Comparison of ENCODE assay signal across 27 cellular contexts in the genomic region with DNA sequence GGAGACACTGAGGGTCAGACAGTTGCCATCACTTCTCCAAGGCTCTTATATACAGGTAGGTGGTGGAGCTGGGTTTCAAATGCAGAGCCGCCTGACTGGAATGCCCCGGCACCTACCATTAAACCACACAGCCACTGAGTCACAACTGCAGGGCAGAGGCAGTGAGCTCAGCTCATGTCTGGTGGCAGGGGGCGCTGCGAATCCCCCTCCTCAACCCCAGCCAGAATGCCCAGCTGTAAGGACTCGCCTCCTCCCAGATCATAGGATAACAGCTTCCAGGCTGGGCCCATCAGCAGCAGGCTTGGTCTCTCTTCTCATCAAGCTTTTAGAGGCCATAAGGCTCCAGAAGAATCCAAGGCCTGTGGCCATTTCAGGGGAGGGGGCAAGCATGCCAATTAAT. TPM values are rescaled to one million over a fixed set of nuclear protein-coding genes. Genes with fewer than 3 reads are reported as not detected.
DNase-seq lines count a peak whose midpoint lies in the region; ATAC-seq and TF ChIP-seq lines count a peak whose summit lies in the region.
"Had no signal": no experiment of that assay in that cellular context is flagged by ENCODE, and none has a peak within 500 bp of the region (broad histone marks: within the 10 kb centered on the region; RNA-seq: fewer than 3 reads in every experiment).

No MANE protein-coding gene starts in this region.

- no peak overlapping the region for H3K4me3 Mint-ChIP-seq in endodermal cell
- H3K4me3 Mint-ChIP-seq in neural progenitor cell = no peak overlapping the region
- H3K4me3 Mint-ChIP-seq: activated CD4-positive, alpha-beta memory T cell treated with anti-CD3 and anti-CD28 coated beads, Interleukin-2, amount 10 ng/mL, durations not matched to agents 7 days and 5 days; activated naive CD8-positive, alpha-beta T cell treated with anti-CD3 and anti-CD28 coated beads, Interleukin-2, amount 10 ng/mL, durations not matched to agents 7 days and 5 days; natural killer cell had no signal

- H3K36me3 ChIP-seq in left ventricle myocardium inferior (no peaks in the 10 kb centered on the region), endodermal cell (ENCODE audit: control insufficient read depth, insufficient read depth, low read length) (no peaks in the 10 kb centered on the region), neural progenitor cell (no peaks in the 10 kb centered on the region), tibial artery (no peaks in the 10 kb centered on the region), breast epithelium (no peaks in the 10 kb centered on the region)
- H3K36me3 ChIP-seq: BE2C, brain microvascular endothelial cell, ovary, right lobe of liver, uterus had no signal

- H3F3A ChIP-seq in neural progenitor cell (ENCODE audit: low read depth) = no peaks in the 10 kb centered on the region

- H3K4me3 ChIP-seq in left ventricle myocardium inferior (peak overlapping the region; percentile 10), endodermal cell (ENCODE audit: low read length) (no peak overlapping the region), neural progenitor cell (no peak overlapping the region), tibial artery (no peak overlapping the region), breast epithelium (no peak overlapping the region)
- H3K4me3 ChIP-seq: ovary, right lobe of liver, uterus had no signal

- H2AFZ ChIP-seq in neural progenitor cell (replicated peaks) = no peak overlapping the region

- WGBS in endodermal cell (ENCODE audit: insufficient coverage in 1 of 2, insufficient read length in 1 of 2), 2 experiments = 81 to 100% methylated on average over 1 to 5 of the region's 5 CpGs

- intact Hi-C loops in left ventricle myocardium inferior (cut with micrococcal nuclease) = no loop called here
- intact Hi-C loops in left ventricle myocardium superior (cut with micrococcal nuclease) = no loop called here
- intact Hi-C loops in tibial artery (cut with DNase I; ENCODE audit: low total_unique reads) = no loop called here
- intact Hi-C loops in breast epithelium (cut with DNase I; ENCODE audit: low total_unique reads) = loop anchor here (5.0 kb wide), 1 partner anchor 1155 kb away; no protein-coding TSS in a partner anchor

- no peak for ATAC-seq in left ventricle myocardium superior
- ATAC-seq: natural killer cell had no signal

- no peak for TF ChIP-seq POLR2A in breast epithelium (IDR thresholded peaks at IDR 0.05)

- H3K27me3 Mint-ChIP-seq in endodermal cell (ENCODE audit: insufficient read depth) (no peaks in the 10 kb centered on the region), neural progenitor cell (ENCODE audit: insufficient read depth, low read depth) (no peaks in the 10 kb centered on the region)

- no peaks in the 10 kb centered on the region for H4K20me1 ChIP-seq in neural progenitor cell (ENCODE audit: low read depth)

- no peak overlapping the region for H3K4me2 ChIP-seq in neural progenitor cell

- no peaks in the 10 kb centered on the region for H3K4me1 Mint-ChIP-seq in endodermal cell
- H3K4me1 Mint-ChIP-seq in neural progenitor cell = peaks cover 11% of the 10 kb centered on the region
- H3K4me1 Mint-ChIP-seq: activated CD4-positive, alpha-beta memory T cell treated with anti-CD3 and anti-CD28 coated beads, Interleukin-2, amount 10 ng/mL, durations not matched to agents 7 days and 5 days; activated naive CD8-positive, alpha-beta T cell treated with anti-CD3 and anti-CD28 coated beads, Interleukin-2, amount 10 ng/mL, durations not matched to agents 7 days and 5 days; natural killer cell had no signal

- DNase-seq in left ventricle myocardium inferior (no peak), left ventricle myocardium superior (no peak), endodermal cell (peak; percentile 66), neural progenitor cell (ENCODE audit: low spot score) (no peak), tibial artery (no peak), NOMO-1 (lab: John Stamatoyannopoulos, UW; ENCODE audit: unreplicated experiment in 2 of 2) (no peak), AG20443 (ENCODE audit: low spot score) (no peak), breast epithelium (ENCODE audit: low spot score in 2 of 2) (no peak)
- DNase-seq: activated CD4-positive, alpha-beta memory T cell treated with anti-CD3 and anti-CD28 coated beads, Interleukin-2, amount 10 ng/mL, durations not matched to agents 7 days and 5 days; activated CD4-positive, CD25-positive, alpha-beta regulatory T cell treated with anti-CD3 and anti-CD28 coated beads, Interleukin-2, amount 50 U/mL, for 72 hours; activated effector memory CD4-positive, alpha-beta T cell treated with anti-CD3 and anti-CD28 coated beads, Interleukin-2, amount 50 U/mL, for 16 hours; activated naive CD8-positive, alpha-beta T cell treated with anti-CD3 and anti-CD28 coated beads, Interleukin-2, amount 10 ng/mL, durations not matched to agents 7 days and 5 days; dermis blood vessel endothelial cell; glutamatergic neuron; Karpas-422; MV-4-11; natural killer cell; NCI-H2171; NCI-H524; NK-92 treated with Interleukin-12 subunit alpha and Interleukin-12 subunit beta, amount 100 ng/mL, for 24 hours; SIG-M5; T-helper 1 cell; uterus had no signal

- H3K27me3 ChIP-seq in left ventricle myocardium inferior (ENCODE audit: low read depth) (no peaks in the 10 kb centered on the region), endodermal cell (ENCODE audit: control insufficient read depth, insufficient read depth, low read length, poor library complexity, severe bottlenecking) (no peaks in the 10 kb centered on the region), neural progenitor cell (no peaks in the 10 kb centered on the region), tibial artery (no peaks in the 10 kb centered on the region), breast epithelium (no peaks in the 10 kb centered on the region)
- H3K27me3 ChIP-seq: BE2C, ovary, right lobe of liver, uterus had no signal

- H3K4me1 ChIP-seq in left ventricle myocardium inferior = peaks cover 100% of the 10 kb centered on the region
- no peaks in the 10 kb centered on the region for H3K4me1 ChIP-seq in endodermal cell (ENCODE audit: control insufficient read depth, insufficient read depth, low read length)
- no peaks in the 10 kb centered on the region for H3K4me1 ChIP-seq in neural progenitor cell
- peaks cover 0 to 100% (median 79%) of the 10 kb centered on the region in 4 donors for H3K4me1 ChIP-seq in tibial artery
- H3K4me1 ChIP-seq in breast epithelium = no peaks in the 10 kb centered on the region
- H3K4me1 ChIP-seq: BE2C had no signal

- H3K27ac ChIP-seq in left ventricle myocardium inferior (replicated peaks) (peak overlapping the region; percentile 89), endodermal cell (ENCODE audit: low read depth, low read length) (no peak overlapping the region), neural progenitor cell (no peak overlapping the region), tibial artery (peak overlapping the region; percentile 90 to 96), breast epithelium (peak overlapping the region in 1 of 2 donors; percentile 56)
- H3K27ac ChIP-seq: brain microvascular endothelial cell, ovary, right lobe of liver, uterus had no signal

- no peaks in the 10 kb centered on the region for H3K36me3 Mint-ChIP-seq in endodermal cell (ENCODE audit: low read depth)
- H3K36me3 Mint-ChIP-seq in neural progenitor cell = no peaks in the 10 kb centered on the region
- H3K36me3 Mint-ChIP-seq: activated naive CD8-positive, alpha-beta T cell treated with anti-CD3 and anti-CD28 coated beads, Interleukin-2, amount 10 ng/mL, durations not matched to agents 7 days and 5 days; natural killer cell had no signal

- H3K9ac ChIP-seq in endodermal cell (ENCODE audit: extremely low read depth, low read length, poor library complexity, severe bottlenecking) (no peak overlapping the region), neural progenitor cell (no peak overlapping the region)

- H3K9me3 Mint-ChIP-seq in endodermal cell (no peaks in the 10 kb centered on the region), neural progenitor cell (no peaks in the 10 kb centered on the region)
- H3K9me3 Mint-ChIP-seq: activated CD4-positive, alpha-beta memory T cell treated with anti-CD3 and anti-CD28 coated beads, Interleukin-2, amount 10 ng/mL, durations not matched to agents 7 days and 5 days; activated naive CD8-positive, alpha-beta T cell treated with anti-CD3 and anti-CD28 coated beads, Interleukin-2, amount 10 ng/mL, durations not matched to agents 7 days and 5 days; natural killer cell had no signal

- H3K9me3 ChIP-seq in left ventricle myocardium inferior (replicated peaks) (no peaks in the 10 kb centered on the region), endodermal cell (ENCODE audit: control insufficient read depth, low read length) (no peaks in the 10 kb centered on the region), neural progenitor cell (ENCODE audit: low read depth) (no peaks in the 10 kb centered on the region), tibial artery (no peaks in the 10 kb centered on the region), breast epithelium (no peaks in the 10 kb centered on the region)
- H3K9me3 ChIP-seq: BE2C, ovary, right lobe of liver, uterus had no signal

- H3K27ac Mint-ChIP-seq in endodermal cell (no peak overlapping the region), neural progenitor cell (no peak overlapping the region)
- H3K27ac Mint-ChIP-seq: activated CD4-positive, alpha-beta memory T cell treated with anti-CD3 and anti-CD28 coated beads, Interleukin-2, amount 10 ng/mL, durations not matched to agents 7 days and 5 days; activated naive CD8-positive, alpha-beta T cell treated with anti-CD3 and anti-CD28 coated beads, Interleukin-2, amount 10 ng/mL, durations not matched to agents 7 days and 5 days; natural killer cell had no signal

- no peaks in the 10 kb centered on the region for H3K79me2 ChIP-seq in neural progenitor cell (ENCODE audit: low read depth)

- TF ChIP-seq CTCF in left ventricle myocardium inferior (IDR thresholded peaks at IDR 0.05; ENCODE audit: borderline replicate concordance) (no peak), endodermal cell (conservative IDR thresholded peaks at IDR 0.05) (peak; percentile 50), neural progenitor cell (IDR thresholded peaks at IDR 0.05) (peak; percentile 36), tibial artery (IDR thresholded peaks at IDR 0.05) (no peak), breast epithelium (IDR thresholded peaks at IDR 0.05) (no peak)

RNA-seq across cellular contexts. Expression of a gene that starts 26.4 kb away (rescaled TPM):
- total RNA-seq in left ventricle myocardium inferior (249 TPM), left ventricle myocardium superior (273 TPM), endodermal cell (1 to 10 TPM; 3.9 to 5.2 TPM), neural progenitor cell (ENCODE audit: low replicate concordance) (1.0 and 1.6 TPM in 2 replicates), breast epithelium (10 to 100 TPM; 10.1 to 32.5 (median 11.5) TPM)
- 3.5 TPM for polyA plus RNA-seq in endodermal cell (2013, experiment 1 of 2)
- polyA plus RNA-seq in endodermal cell (2013, experiment 2 of 2) = 3.0 TPM
- total RNA-seq: activated CD4-positive, alpha-beta memory T cell treated with anti-CD3 and anti-CD28 coated beads, Interleukin-2, amount 10 ng/mL, durations not matched to agents 7 days and 5 days; activated naive CD8-positive, alpha-beta T cell treated with anti-CD3 and anti-CD28 coated beads, Interleukin-2, amount 10 ng/mL, durations not matched to agents 7 days and 5 days; natural killer cell had no signal

Comparison
In these comparisons a context has a peak if more than half of its experiments do, and no peak if none do; other contexts are left out.
1. H3K27ac ChIP-seq: peak in left ventricle myocardium inferior (single experiment) and tibial artery (2 of 2); none in endodermal cell (single experiment) and neural progenitor cell (single experiment).
2. CTCF ChIP-seq: peak in endodermal cell (single experiment) and neural progenitor cell (single experiment); none in left ventricle myocardium inferior (single experiment), tibial artery (0 of 2) and breast epithelium (0 of 3).